In genomic region chr6:157229219-157229607, GRCh38 we compare ENCODE assay signal across 13 cellular contexts.
DNase-seq lines count a peak whose midpoint lies in the region; ATAC-seq and TF ChIP-seq lines count a peak whose summit lies in the region.
"Had no signal": no experiment of that assay in that cellular context is flagged by ENCODE, and none has a peak within 500 bp of the region (broad histone marks: within the 10 kb centered on the region; RNA-seq: fewer than 3 reads in every experiment).

No MANE protein-coding gene starts in this region.

- H2AFZ ChIP-seq in OCI-LY7 (ENCODE audit: low read length), result no peak overlapping the region; the same call in 1 of the 2 replicates
- no peak overlapping the region for H2AFZ ChIP-seq in neural progenitor cell (replicated peaks)

- BruUV-seq in OCI-LY7 (replicated peaks; lab: Mats Ljungman, UMichigan) (no TSS peak), Caco-2 (replicated peaks; lab: Mats Ljungman, UMichigan) (no TSS peak)

- intact Hi-C loops in activated CD8-positive, alpha-beta T cell treated with anti-CD3 and anti-CD28 coated beads for 36 hours (cut with micrococcal nuclease), result no loop called here
- intact Hi-C loops in OCI-LY7 (cut with micrococcal nuclease; ENCODE audit: unreplicated experiment) (loop anchor here (10.0 kb wide), 1 partner anchor 336 kb away; no protein-coding TSS in a partner anchor), Caco-2 (cut with micrococcal nuclease; ENCODE audit: unreplicated experiment) (no loop called here)

- no peaks in the 10 kb centered on the region for H4K20me1 ChIP-seq in OCI-LY7 (ENCODE audit: insufficient read depth, low read length)
- no peaks in the 10 kb centered on the region for H4K20me1 ChIP-seq in neural progenitor cell (ENCODE audit: low read depth)

- peak overlapping the region; percentile 45 for H3K27ac Mint-ChIP-seq in activated CD8-positive, alpha-beta T cell treated with anti-CD3 and anti-CD28 coated beads, Interleukin-2, amount 10 ng/mL, durations not matched to agents 7 days and 5 days
- H3K27ac Mint-ChIP-seq in activated CD8-positive, alpha-beta T cell treated with anti-CD3 and anti-CD28 coated beads for 36 hours, result no peak overlapping the region
- peak overlapping the region; percentile 9 for H3K27ac Mint-ChIP-seq in neural progenitor cell
- no peak overlapping the region for H3K27ac Mint-ChIP-seq in Caco-2 (ENCODE audit: unreplicated experiment)
- H3K27ac Mint-ChIP-seq: HFFc6 had no signal

- H3K4me1 Mint-ChIP-seq in activated CD8-positive, alpha-beta T cell treated with anti-CD3 and anti-CD28 coated beads, Interleukin-2, amount 10 ng/mL, durations not matched to agents 7 days and 5 days (ENCODE audit: low read depth), result peaks cover 26% of the 10 kb centered on the region
- H3K4me1 Mint-ChIP-seq in activated CD8-positive, alpha-beta T cell treated with anti-CD3 and anti-CD28 coated beads for 36 hours (ENCODE audit: low read depth), result peaks cover 10% of the 10 kb centered on the region
- peaks cover 32% of the 10 kb centered on the region for H3K4me1 Mint-ChIP-seq in neural progenitor cell
- H3K4me1 Mint-ChIP-seq in Caco-2 (ENCODE audit: low read depth, unreplicated experiment), result no peaks in the 10 kb centered on the region

- H3K9me2 ChIP-seq in OCI-LY7 (ENCODE audit: insufficient read depth, low read length), result no peaks in the 10 kb centered on the region

- no peak for DNase-seq in activated CD8-positive, alpha-beta T cell treated with anti-CD3 and anti-CD28 coated beads, Interleukin-2, amount 10 ng/mL, durations not matched to agents 7 days and 5 days
- DNase-seq in activated CD8-positive, alpha-beta T cell treated with anti-CD3 and anti-CD28 coated beads for 36 hours, result no peak
- DNase-seq in NCI-H1092 (lab: John Stamatoyannopoulos, UW) (peak; percentile 69), OCI-LY7 (ENCODE audit: low spot score) (peak; percentile 35), neural progenitor cell (ENCODE audit: low spot score) (no peak), GM13977 (ENCODE audit: low spot score) (no peak), Caco-2 (no peak), OCI-M2 (lab: John Stamatoyannopoulos, UW; ENCODE audit: unreplicated experiment) (no peak)
- DNase-seq: activated T-cell treated with anti-CD3 and anti-CD28 coated beads, Interleukin-2, amount 50 U/mL, for 1 hour; HFFc6; SIG-M5; stimulated activated naive CD8-positive, alpha-beta T cell treated with anti-CD3 and anti-CD28 coated beads, Interleukin-15, amount 100 ng/mL, for 72 hours had no signal

- no peak overlapping the region for H3K4me3 Mint-ChIP-seq in activated CD8-positive, alpha-beta T cell treated with anti-CD3 and anti-CD28 coated beads, Interleukin-2, amount 10 ng/mL, durations not matched to agents 7 days and 5 days
- no peak overlapping the region for H3K4me3 Mint-ChIP-seq in activated CD8-positive, alpha-beta T cell treated with anti-CD3 and anti-CD28 coated beads for 36 hours
- H3K4me3 Mint-ChIP-seq in neural progenitor cell, result no peak overlapping the region
- no peak overlapping the region for H3K4me3 Mint-ChIP-seq in Caco-2 (ENCODE audit: unreplicated experiment)
- H3K4me3 Mint-ChIP-seq: HFFc6; stimulated activated naive CD8-positive, alpha-beta T cell treated with anti-CD3 and anti-CD28 coated beads, Interleukin-15, amount 100 ng/mL, for 72 hours had no signal

- H3K36me3 ChIP-seq in OCI-LY7 (ENCODE audit: insufficient read depth, low read length) (no peaks in the 10 kb centered on the region), neural progenitor cell (no peaks in the 10 kb centered on the region), Caco-2 (ENCODE audit: control insufficient read depth, insufficient read depth, low read length) (no peaks in the 10 kb centered on the region)

- H3K27me3 ChIP-seq in neural progenitor cell (peaks cover 17% of the 10 kb centered on the region), Caco-2 (replicated peaks; ENCODE audit: control insufficient read depth, insufficient read depth, low read length) (no peaks in the 10 kb centered on the region)

- CTCF ChIA-PET in activated CD8-positive, alpha-beta T cell treated with anti-CD3 and anti-CD28 coated beads, Interleukin-2, amount 10 ng/mL, durations not matched to agents 7 days and 5 days (lab: Charles Lee), result no interaction called here
- CTCF ChIA-PET in activated CD8-positive, alpha-beta T cell treated with anti-CD3 and anti-CD28 coated beads for 36 hours (lab: Charles Lee), result no interaction called here
- CTCF ChIA-PET in OCI-LY7 (lab: Charles Lee; ENCODE audit: unreplicated experiment) (no interaction called here), Caco-2 (lab: Charles Lee) (no interaction called here)

- H3K9me3 Mint-ChIP-seq in activated CD8-positive, alpha-beta T cell treated with anti-CD3 and anti-CD28 coated beads, Interleukin-2, amount 10 ng/mL, durations not matched to agents 7 days and 5 days (ENCODE audit: insufficient read depth), result no peaks in the 10 kb centered on the region
- no peaks in the 10 kb centered on the region for H3K9me3 Mint-ChIP-seq in activated CD8-positive, alpha-beta T cell treated with anti-CD3 and anti-CD28 coated beads for 36 hours
- H3K9me3 Mint-ChIP-seq in neural progenitor cell (no peaks in the 10 kb centered on the region), Caco-2 (ENCODE audit: unreplicated experiment) (no peaks in the 10 kb centered on the region)
- H3K9me3 Mint-ChIP-seq: HFFc6; IgD-negative memory B cell; stimulated activated naive CD8-positive, alpha-beta T cell treated with anti-CD3 and anti-CD28 coated beads, Interleukin-15, amount 100 ng/mL, for 72 hours had no signal

- no peak for ATAC-seq in activated CD8-positive, alpha-beta T cell treated with anti-CD3 and anti-CD28 coated beads, Interleukin-2, amount 10 ng/mL, durations not matched to agents 7 days and 5 days
- no peak for ATAC-seq in activated CD8-positive, alpha-beta T cell treated with anti-CD3 and anti-CD28 coated beads for 36 hours
- ATAC-seq: stimulated activated naive CD8-positive, alpha-beta T cell treated with anti-CD3 and anti-CD28 coated beads, Interleukin-15, amount 100 ng/mL, for 72 hours had no signal

- POLR2A ChIA-PET in activated CD8-positive, alpha-beta T cell treated with anti-CD3 and anti-CD28 coated beads, Interleukin-2, amount 10 ng/mL, durations not matched to agents 7 days and 5 days (lab: Charles Lee), result no interaction called here
- POLR2A ChIA-PET in activated CD8-positive, alpha-beta T cell treated with anti-CD3 and anti-CD28 coated beads for 36 hours (lab: Charles Lee), result no interaction called here
- POLR2A ChIA-PET in OCI-LY7 (lab: Charles Lee) (interaction anchor here (0.6 kb wide), 1 partner anchor 12 kb away, joined by 3 read pairs; no protein-coding TSS in a partner anchor), Caco-2 (lab: Charles Lee) (no interaction called here)

- H3K4me2 ChIP-seq in OCI-LY7 (ENCODE audit: low read length), result no peak overlapping the region; the same call in 1 of the 2 replicates
- H3K4me2 ChIP-seq in neural progenitor cell, result no peak overlapping the region

- H3K4me3 ChIP-seq in OCI-LY7 (ENCODE audit: low read depth, low read length, poor library complexity, severe bottlenecking) (no peak overlapping the region), neural progenitor cell (no peak overlapping the region), Caco-2 (ENCODE audit: low read depth, low read length) (no peak overlapping the region)

- no peaks in the 10 kb centered on the region for H3K79me2 ChIP-seq in OCI-LY7 (ENCODE audit: insufficient read depth, low read depth, low read length)
- no peaks in the 10 kb centered on the region for H3K79me2 ChIP-seq in neural progenitor cell (ENCODE audit: low read depth)

- H3K9ac ChIP-seq in neural progenitor cell, result no peak overlapping the region

- peaks cover 17% of the 10 kb centered on the region for H3K27me3 Mint-ChIP-seq in activated CD8-positive, alpha-beta T cell treated with anti-CD3 and anti-CD28 coated beads, Interleukin-2, amount 10 ng/mL, durations not matched to agents 7 days and 5 days (ENCODE audit: low read depth)
- peaks cover 21% of the 10 kb centered on the region for H3K27me3 Mint-ChIP-seq in activated CD8-positive, alpha-beta T cell treated with anti-CD3 and anti-CD28 coated beads for 36 hours
- H3K27me3 Mint-ChIP-seq in neural progenitor cell (ENCODE audit: insufficient read depth, low read depth), result peaks cover 25% of the 10 kb centered on the region
- no peaks in the 10 kb centered on the region for H3K27me3 Mint-ChIP-seq in Caco-2 (ENCODE audit: insufficient read depth, unreplicated experiment)

- H3F3A ChIP-seq in neural progenitor cell (ENCODE audit: low read depth), result peaks cover 5% of the 10 kb centered on the region

- peaks cover 17% of the 10 kb centered on the region for H3K4me1 ChIP-seq in OCI-LY7 (ENCODE audit: insufficient read depth, low read length, poor library complexity, severe bottlenecking)
- H3K4me1 ChIP-seq in neural progenitor cell, result peaks cover 16% of the 10 kb centered on the region
- no peaks in the 10 kb centered on the region for H3K4me1 ChIP-seq in Caco-2

- no peak for TF ChIP-seq CTCF in activated CD8-positive, alpha-beta T cell treated with anti-CD3 and anti-CD28 coated beads for 36 hours (IDR thresholded peaks at IDR 0.05)
- TF ChIP-seq CTCF in OCI-LY7 (conservative IDR thresholded peaks at IDR 0.05; ENCODE audit: low read length) (no peak), neural progenitor cell (IDR thresholded peaks at IDR 0.05) (no peak), GM13977 (IDR thresholded peaks at IDR 0.05; ENCODE audit: extremely low read depth, insufficient read depth, missing control alignments) (no peak), Caco-2 (IDR thresholded peaks at IDR 0.05; ENCODE audit: insufficient read depth in 1 of 2, low read depth in 1 of 2, low read length in 1 of 2, severe bottlenecking in 1 of 2, unreplicated experiment in 1 of 2) (no peak)

- H3K27ac ChIP-seq in OCI-LY7 (ENCODE audit: low read depth, low read length, poor library complexity, severe bottlenecking), result no peak overlapping the region
- H3K27ac ChIP-seq in neural progenitor cell, result no peak overlapping the region

- H3K9me3 ChIP-seq in OCI-LY7 (ENCODE audit: low read length) (no peaks in the 10 kb centered on the region), neural progenitor cell (ENCODE audit: low read depth) (no peaks in the 10 kb centered on the region), Caco-2 (no peaks in the 10 kb centered on the region)

- no peaks in the 10 kb centered on the region for H3K36me3 Mint-ChIP-seq in activated CD8-positive, alpha-beta T cell treated with anti-CD3 and anti-CD28 coated beads, Interleukin-2, amount 10 ng/mL, durations not matched to agents 7 days and 5 days (ENCODE audit: low read depth)
- H3K36me3 Mint-ChIP-seq in activated CD8-positive, alpha-beta T cell treated with anti-CD3 and anti-CD28 coated beads for 36 hours (ENCODE audit: low read depth), result no peaks in the 10 kb centered on the region
- H3K36me3 Mint-ChIP-seq in neural progenitor cell, result no peaks in the 10 kb centered on the region
- H3K36me3 Mint-ChIP-seq in Caco-2 (ENCODE audit: insufficient read depth, unreplicated experiment), result peaks cover 6% of the 10 kb centered on the region

- in situ Hi-C loops in GM13977 (cut with MboI; ENCODE audit: low pct_unique_long_range_greater_than_20kb, low sequenced_read_pairs, unreplicated experiment), result no loop called here

Comparison
In these comparisons a context has a peak if more than half of its experiments do, and no peak if none do; other contexts are left out.
1. H3K27ac Mint-ChIP-seq: peak in activated CD8-positive, alpha-beta T cell treated with anti-CD3 and anti-CD28 coated beads, Interleukin-2, amount 10 ng/mL, durations not matched to agents 7 days and 5 days (single experiment) and neural progenitor cell (single experiment); none in activated CD8-positive, alpha-beta T cell treated with anti-CD3 and anti-CD28 coated beads for 36 hours (single experiment) and Caco-2 (single experiment).
2. DNase-seq: peak in NCI-H1092 (single experiment) and OCI-LY7 (single experiment); none in activated CD8-positive, alpha-beta T cell treated with anti-CD3 and anti-CD28 coated beads, Interleukin-2, amount 10 ng/mL, durations not matched to agents 7 days and 5 days (single experiment), activated CD8-positive, alpha-beta T cell treated with anti-CD3 and anti-CD28 coated beads for 36 hours (single experiment), neural progenitor cell (single experiment), GM13977 (single experiment), Caco-2 (0 of 2) and OCI-M2 (single experiment).